ENCODE assay signal across 12 cellular contexts in genomic region chr6:151292974-151293373, GRCh38. TPM values are rescaled to one million over a fixed set of nuclear protein-coding genes. Genes with fewer than 3 reads are reported as not detected.
DNase-seq lines count a peak whose midpoint lies in the region; ATAC-seq and TF ChIP-seq lines count a peak whose summit lies in the region.
"Had no signal": no experiment of that assay in that cellular context is flagged by ENCODE, and none has a peak within 500 bp of the region (broad histone marks: within the 10 kb centered on the region; RNA-seq: fewer than 3 reads in every experiment).

No MANE protein-coding gene starts in this region.

- H3K4me3 ChIP-seq in left ventricle myocardium inferior (no peak overlapping the region), right atrium auricular region (no peak overlapping the region), fibroblast of lung (replicated peaks in 1 of 4; ENCODE audit: control extremely low read depth in 1 of 4, insufficient read depth in 1 of 4, low read depth in 3 of 4, low read length in 4 of 4) (no peak overlapping the region), vagina (no peak overlapping the region)

- no peak for TF ChIP-seq POLR2A in vagina (IDR thresholded peaks at IDR 0.05)

- peak overlapping the region; percentile 20 for H3K27ac ChIP-seq in left ventricle myocardium inferior (replicated peaks)
- peak overlapping the region in 1 of 2 donors; percentile 68 for H3K27ac ChIP-seq in right atrium auricular region
- peak overlapping the region; percentile 47 for H3K27ac ChIP-seq in fibroblast of lung (ENCODE audit: insufficient read depth, low read length)
- peak overlapping the region; percentile 60 for H3K27ac ChIP-seq in vagina

- no peaks in the 10 kb centered on the region for H3K79me2 ChIP-seq in fibroblast of lung (ENCODE audit: control insufficient read depth, insufficient read depth, low read length)

- intact Hi-C loops in left ventricle myocardium inferior (cut with micrococcal nuclease) (no loop called here), vagina (cut with DNase I) (no loop called here)

- H3K9ac ChIP-seq in fibroblast of lung (ENCODE audit: insufficient read depth, low read length): no peak overlapping the region

- ATAC-seq in HG03159 (IDR thresholded peaks at IDR 0.05; ENCODE audit: unreplicated experiment): no peak
- ATAC-seq: effector memory CD8-positive, alpha-beta T cell had no signal

- no peaks in the 10 kb centered on the region for H3K36me3 Mint-ChIP-seq in neural crest cell (ENCODE audit: low read depth)
- no peaks in the 10 kb centered on the region for H3K36me3 Mint-ChIP-seq in activated T-cell treated with anti-CD3 and anti-CD28 coated beads, Interleukin-2, amount 50 U/mL, for 24 hours (ENCODE audit: low read depth)

- in situ Hi-C loops in ACHN (cut with HindIII; ENCODE audit: low pct_ligation_motif_present, low pct_unique_long_range_greater_than_20kb, low sequenced_read_pairs): no loop called here

- peaks cover 29% of the 10 kb centered on the region for H3K4me1 Mint-ChIP-seq in neural crest cell
- H3K4me1 Mint-ChIP-seq in activated T-cell treated with anti-CD3 and anti-CD28 coated beads, Interleukin-2, amount 50 U/mL, for 24 hours (ENCODE audit: low read depth): peaks cover 24% of the 10 kb centered on the region

- H3K27me3 Mint-ChIP-seq in neural crest cell (ENCODE audit: low read depth): no peaks in the 10 kb centered on the region
- H3K27me3 Mint-ChIP-seq in activated T-cell treated with anti-CD3 and anti-CD28 coated beads, Interleukin-2, amount 50 U/mL, for 24 hours: peaks cover 67% of the 10 kb centered on the region

- no peak for DNase-seq in left ventricle myocardium inferior
- no peak for DNase-seq in right atrium auricular region (ENCODE audit: low spot score)
- peak; percentile 61 to 89 for DNase-seq in fibroblast of lung (ENCODE audit: low read depth in 2 of 2)
- DNase-seq in neural crest cell (ENCODE audit: low read depth, low spot score): no peak
- no peak for DNase-seq in vagina (ENCODE audit: extremely low spot score in 2 of 2)
- DNase-seq in ACHN: no peak
- DNase-seq in activated T-cell treated with anti-CD3 and anti-CD28 coated beads, Interleukin-2, amount 50 U/mL, for 24 hours: no peak
- DNase-seq: effector memory CD8-positive, alpha-beta T cell; NCI-H1930; stimulated activated CD4-positive, alpha-beta T cell treated with anti-CD3 and anti-CD28 coated beads, Interleukin-15, amount 100 ng/mL, for 24 hours had no signal

- H3K4me1 ChIP-seq in left ventricle myocardium inferior (peaks cover 22% of the 10 kb centered on the region), right atrium auricular region (peaks cover 0 to 6% of the 10 kb centered on the region in 2 donors), fibroblast of lung (ENCODE audit: control insufficient read depth, extremely low read depth, insufficient read depth, low read length) (peaks cover 10% of the 10 kb centered on the region), vagina (peaks cover 15% of the 10 kb centered on the region)

- no peak overlapping the region for H3K4me2 ChIP-seq in fibroblast of lung (ENCODE audit: extremely low read depth, insufficient read depth, low read length)

- peak overlapping the region; percentile 1 for H3K27ac Mint-ChIP-seq in neural crest cell (ENCODE audit: unreplicated experiment)
- no peak overlapping the region for H3K27ac Mint-ChIP-seq in activated T-cell treated with anti-CD3 and anti-CD28 coated beads, Interleukin-2, amount 50 U/mL, for 24 hours
- H3K27ac Mint-ChIP-seq: effector memory CD8-positive, alpha-beta T cell; progenitor cell of endocrine pancreas had no signal

- TF ChIP-seq CTCF in left ventricle myocardium inferior (IDR thresholded peaks at IDR 0.05; ENCODE audit: borderline replicate concordance) (no peak), right atrium auricular region (IDR thresholded peaks at IDR 0.05) (no peak), fibroblast of lung (conservative IDR thresholded peaks at IDR 0.05 in 1 of 2, IDR thresholded peaks at IDR 0.05 in 1 of 2; ENCODE audit: low read depth in 1 of 2, low read length in 2 of 2) (no peak), neural crest cell (conservative IDR thresholded peaks at IDR 0.05) (no peak), vagina (IDR thresholded peaks at IDR 0.05) (no peak)

- no peak overlapping the region for H2AFZ ChIP-seq in fibroblast of lung (ENCODE audit: low read length)

- H3K9me3 ChIP-seq in left ventricle myocardium inferior (replicated peaks): no peaks in the 10 kb centered on the region
- no peaks in the 10 kb centered on the region for H3K9me3 ChIP-seq in right atrium auricular region
- H3K9me3 ChIP-seq in fibroblast of lung (ENCODE audit: control insufficient read depth, insufficient read depth, low read depth, low read length): no peaks in the 10 kb centered on the region
- H3K9me3 ChIP-seq in vagina: no peaks in the 10 kb centered on the region

- H3K27me3 ChIP-seq in left ventricle myocardium inferior (ENCODE audit: low read depth) (peaks cover 11% of the 10 kb centered on the region), right atrium auricular region (no peaks in the 10 kb centered on the region), fibroblast of lung (ENCODE audit: control insufficient read depth, insufficient read depth, low read length) (no peaks in the 10 kb centered on the region), vagina (no peaks in the 10 kb centered on the region)

- H3K36me3 ChIP-seq in left ventricle myocardium inferior (no peaks in the 10 kb centered on the region), right atrium auricular region (no peaks in the 10 kb centered on the region), fibroblast of lung (ENCODE audit: control insufficient read depth, insufficient read depth, low read length) (no peaks in the 10 kb centered on the region), vagina (no peaks in the 10 kb centered on the region)

- H4K20me1 ChIP-seq in fibroblast of lung (ENCODE audit: control insufficient read depth, extremely low read depth, insufficient read depth, low read length): no peaks in the 10 kb centered on the region

- no peaks in the 10 kb centered on the region for H3K9me3 Mint-ChIP-seq in neural crest cell
- H3K9me3 Mint-ChIP-seq in activated T-cell treated with anti-CD3 and anti-CD28 coated beads, Interleukin-2, amount 50 U/mL, for 24 hours: no peaks in the 10 kb centered on the region
- H3K9me3 Mint-ChIP-seq: effector memory CD8-positive, alpha-beta T cell had no signal

- no peak overlapping the region for H3K4me3 Mint-ChIP-seq in neural crest cell
- no peak overlapping the region for H3K4me3 Mint-ChIP-seq in activated T-cell treated with anti-CD3 and anti-CD28 coated beads, Interleukin-2, amount 50 U/mL, for 24 hours
- H3K4me3 Mint-ChIP-seq: effector memory CD8-positive, alpha-beta T cell had no signal

RNA-seq across cellular contexts. Expression of gene AKAP12, which starts 53.2 kb away (rescaled TPM):
- 13.1 TPM for total RNA-seq in left ventricle myocardium inferior
- 10 to 100 TPM; 27.7 to 40.1 TPM for total RNA-seq in right atrium auricular region
- total RNA-seq in fibroblast of lung: 65.5 and 68.5 TPM in 2 replicates
- 87.7 and 133 TPM in 2 replicates for polyA plus RNA-seq in fibroblast of lung
- 84.1 and 140 TPM in 2 replicates for polyA plus RNA-seq in fibroblast of lung (2012)
- 14.8 and 24.1 TPM in 2 replicates for polyA minus RNA-seq in fibroblast of lung (ENCODE audit: low replicate concordance)
- 46.1 and 46.6 TPM in 2 replicates for total RNA-seq in neural crest cell
- 88.1 TPM for total RNA-seq in vagina

Comparison
In these comparisons a context has a peak if more than half of its experiments do, and no peak if none do; other contexts are left out.
1. DNase-seq: peak in fibroblast of lung (2 of 2); none in left ventricle myocardium inferior (single experiment), right atrium auricular region (single experiment), neural crest cell (single experiment), vagina (0 of 2), ACHN (single experiment) and activated T-cell treated with anti-CD3 and anti-CD28 coated beads, Interleukin-2, amount 50 U/mL, for 24 hours (single experiment).